Comparison of ENCODE assay signal across 8 cellular contexts in genomic region chr1:152869808-152870419, GRCh38. TPM values are rescaled to one million over a fixed set of nuclear protein-coding genes. Genes with fewer than 3 reads are reported as not detected.
A peak's percentile ranks its signal among the peaks of the same experiment; 100 is the strongest.
DNase-seq lines count a peak whose midpoint lies in the region; ATAC-seq and TF ChIP-seq lines count a peak whose summit lies in the region.

No MANE protein-coding gene starts in this region.

- POLR2A ChIA-PET in AG04449 (lab: Yijun Ruan, JAX) = no interaction called here

- peaks cover 2% of the 10 kb centered on the region for H3K4me1 Mint-ChIP-seq in T-helper 17 cell

- WGBS in spleen, 5 donors = 31 to 35% (median 33%) methylated on average over 9 of the region's 9 CpGs

- CTCF ChIA-PET in AG04449 (lab: Yijun Ruan, JAX) = interaction anchor here (0.6 to 7.0 kb wide), 29 partner anchors 9 to 818 kb away, joined by 3 to 375 read pairs (median 5); partner anchors contain the start of genes IVL and LCE7A

- peaks cover 0 to 13% (median 0%) of the 10 kb centered on the region in 7 donors for H3K27me3 ChIP-seq in spleen (replicated peaks in 1 of 7)

- H3K4me1 ChIP-seq in spleen = no peaks in the 10 kb centered on the region

- H3K9me3 ChIP-seq in T-helper 17 cell (ENCODE audit: control insufficient read depth, low read length, poor library complexity, severe bottlenecking) (no peaks in the 10 kb centered on the region), spleen (no peaks in the 10 kb centered on the region)

- no peak for TF ChIP-seq POLR2A in spleen (IDR thresholded peaks at IDR 0.05)

- H3K27me3 Mint-ChIP-seq in T-helper 17 cell = peaks cover 20% of the 10 kb centered on the region

- no peak overlapping the region for H3K27ac ChIP-seq in spleen

- intact Hi-C loops in spleen (cut with DNase I; ENCODE audit: low total_unique reads) = no loop called here

- H3K36me3 Mint-ChIP-seq in T-helper 17 cell (ENCODE audit: low read depth) = no peaks in the 10 kb centered on the region

- ATAC-seq in GM18867 (IDR thresholded peaks at IDR 0.05; ENCODE audit: unreplicated experiment) (peak; percentile 67), T-helper 17 cell (peak; percentile 72), HG02588 (IDR thresholded peaks at IDR 0.05; ENCODE audit: unreplicated experiment) (no peak)

- H3K36me3 ChIP-seq in spleen = no peaks in the 10 kb centered on the region

- TF ChIP-seq CTCF in AG04449 (IDR thresholded peaks at IDR 0.05; ENCODE audit: insufficient read depth, low read length, missing control alignments) = peak; percentile 91
- TF ChIP-seq CTCF in spleen (IDR thresholded peaks at IDR 0.05 in 8 of 11, conservative IDR thresholded peaks at IDR 0.05 in 3 of 11) = peak; percentile 27 to 78 (median 66)

- H3K27ac Mint-ChIP-seq in T-helper 17 cell = no peak overlapping the region

- no peak for DNase-seq in AG04449 (ENCODE audit: low read depth, low spot score)
- DNase-seq in NCI-H1092 (lab: John Stamatoyannopoulos, UW) = peak; percentile 46
- peak in 2 of 3 donors; percentile 13 to 29 for DNase-seq in T-helper 17 cell
- DNase-seq in anterior cingulate cortex (lab: John Stamatoyannopoulos, UW) = peak in 44 of 58 donors; percentile 0 to 64 (median 24)
- DNase-seq in hypothalamus (lab: John Stamatoyannopoulos, UW) = peak in 36 of 51 donors; percentile 1 to 72 (median 32)
- DNase-seq in spleen = no peak

- H3K4me3 Mint-ChIP-seq in T-helper 17 cell = no peak overlapping the region

- no peak overlapping the region for H3K4me3 ChIP-seq in AG04449 (ENCODE audit: low read depth, low read length)
- H3K4me3 ChIP-seq in spleen = no peak overlapping the region

RNA-seq across cellular contexts. Expression of gene SMCP, which starts 8.2 kb away (rescaled TPM):
- total RNA-seq in T-helper 17 cell (not detected), spleen (not detected)
- polyA plus RNA-seq in spleen = not detected

RNA-seq across cellular contexts. Expression of gene LCE7A, which starts 10.1 kb away (rescaled TPM):
- total RNA-seq in T-helper 17 cell (not detected), spleen (not detected)
- polyA plus RNA-seq in spleen = not detected

RNA-seq across cellular contexts. Expression of gene LCE6A, which starts 27.3 kb away (rescaled TPM):
- total RNA-seq in T-helper 17 cell (not detected), spleen (not detected)
- polyA plus RNA-seq in spleen = not detected

RNA-seq across cellular contexts. Expression of gene IVL, which starts 38.4 kb away (rescaled TPM):
- total RNA-seq in T-helper 17 cell = not detected
- total RNA-seq in spleen = not detected
- under 1 TPM in 2 of 3 donors, not detected in 1; 0.04 to 0.05 TPM for polyA plus RNA-seq in spleen

RNA-seq across cellular contexts. Expression of gene LCE1A, which starts 42.6 kb away (rescaled TPM):
- total RNA-seq in T-helper 17 cell = not detected
- total RNA-seq in spleen = not detected
- polyA plus RNA-seq in spleen = not detected

Comparison
In these comparisons a context has a peak if more than half of its experiments do, and no peak if none do; other contexts are left out.
1. DNase-seq: peak in NCI-H1092 (single experiment), T-helper 17 cell (2 of 3), anterior cingulate cortex (44 of 58) and hypothalamus (36 of 51); none in AG04449 (single experiment) and spleen (single experiment).